Comparison of ENCODE assay signal across 1 cellular context in the genomic region with DNA sequence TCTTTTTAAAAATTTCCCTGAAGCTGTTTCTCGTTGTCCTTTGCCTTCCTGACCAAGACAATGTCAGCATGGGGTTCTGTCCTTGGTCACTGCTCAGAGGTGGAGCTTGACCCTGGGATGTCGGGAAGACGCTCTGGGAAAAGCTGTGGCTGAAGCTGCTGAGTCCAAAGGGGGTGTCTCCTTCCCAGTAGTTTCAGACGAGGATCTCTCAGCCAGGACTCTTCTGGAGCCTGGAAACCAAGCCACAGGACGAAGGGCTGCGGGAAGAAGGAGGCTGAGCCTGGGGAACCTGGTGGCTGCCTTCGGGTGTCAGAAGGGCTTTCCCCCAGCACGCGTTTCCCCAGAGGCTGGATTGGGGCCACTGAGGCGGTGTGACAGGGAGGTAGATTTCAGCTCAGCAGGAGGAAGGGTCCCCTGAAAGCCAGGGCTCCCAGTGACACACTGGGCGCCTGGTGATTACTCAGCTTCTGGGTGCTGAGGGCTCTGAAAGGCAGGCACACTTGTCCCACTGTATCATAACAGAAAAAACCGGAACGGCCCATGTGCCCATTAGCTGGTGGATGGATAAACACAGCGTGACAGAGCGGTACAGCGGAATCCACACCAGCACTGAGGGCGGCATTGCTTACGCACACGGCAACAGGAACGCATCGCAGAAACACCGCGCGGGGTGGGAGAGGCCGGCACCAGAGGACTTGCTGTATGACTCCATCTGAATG.
TF ChIP-seq lines count a peak whose summit lies in the region.

No MANE protein-coding gene starts in this region.

TF ChIP-seq in GM23338, 12 proteins besides CTCF, POLR2A, EP300 and RAD21:
- TF ChIP-seq NANOG (IDR thresholded peaks at IDR 0.05; ENCODE audit: borderline replicate concordance) (no peak), ZNF331 (CRISPR knock-in tag; IDR thresholded peaks at IDR 0.05; ENCODE audit: low read depth) (no peak), JUNB (IDR thresholded peaks at IDR 0.05; ENCODE audit: unreplicated experiment) (no peak), ZNF114 (CRISPR knock-in tag; IDR thresholded peaks at IDR 0.05) (no peak), CREB1 (CRISPR knock-in tag; IDR thresholded peaks at IDR 0.05; ENCODE audit: low read depth) (no peak), EZH2phosphoT487 (IDR thresholded peaks at IDR 0.05; ENCODE audit: unreplicated experiment) (no peak), POLR2AphosphoS5 (IDR thresholded peaks at IDR 0.05; ENCODE audit: low read depth) (no peak), EZH2 (IDR thresholded peaks at IDR 0.05; ENCODE audit: low read depth, unreplicated experiment) (no peak), STAT1 (IDR thresholded peaks at IDR 0.05; ENCODE audit: unreplicated experiment) (no peak)
- TF ChIP-seq, protein P1, sequence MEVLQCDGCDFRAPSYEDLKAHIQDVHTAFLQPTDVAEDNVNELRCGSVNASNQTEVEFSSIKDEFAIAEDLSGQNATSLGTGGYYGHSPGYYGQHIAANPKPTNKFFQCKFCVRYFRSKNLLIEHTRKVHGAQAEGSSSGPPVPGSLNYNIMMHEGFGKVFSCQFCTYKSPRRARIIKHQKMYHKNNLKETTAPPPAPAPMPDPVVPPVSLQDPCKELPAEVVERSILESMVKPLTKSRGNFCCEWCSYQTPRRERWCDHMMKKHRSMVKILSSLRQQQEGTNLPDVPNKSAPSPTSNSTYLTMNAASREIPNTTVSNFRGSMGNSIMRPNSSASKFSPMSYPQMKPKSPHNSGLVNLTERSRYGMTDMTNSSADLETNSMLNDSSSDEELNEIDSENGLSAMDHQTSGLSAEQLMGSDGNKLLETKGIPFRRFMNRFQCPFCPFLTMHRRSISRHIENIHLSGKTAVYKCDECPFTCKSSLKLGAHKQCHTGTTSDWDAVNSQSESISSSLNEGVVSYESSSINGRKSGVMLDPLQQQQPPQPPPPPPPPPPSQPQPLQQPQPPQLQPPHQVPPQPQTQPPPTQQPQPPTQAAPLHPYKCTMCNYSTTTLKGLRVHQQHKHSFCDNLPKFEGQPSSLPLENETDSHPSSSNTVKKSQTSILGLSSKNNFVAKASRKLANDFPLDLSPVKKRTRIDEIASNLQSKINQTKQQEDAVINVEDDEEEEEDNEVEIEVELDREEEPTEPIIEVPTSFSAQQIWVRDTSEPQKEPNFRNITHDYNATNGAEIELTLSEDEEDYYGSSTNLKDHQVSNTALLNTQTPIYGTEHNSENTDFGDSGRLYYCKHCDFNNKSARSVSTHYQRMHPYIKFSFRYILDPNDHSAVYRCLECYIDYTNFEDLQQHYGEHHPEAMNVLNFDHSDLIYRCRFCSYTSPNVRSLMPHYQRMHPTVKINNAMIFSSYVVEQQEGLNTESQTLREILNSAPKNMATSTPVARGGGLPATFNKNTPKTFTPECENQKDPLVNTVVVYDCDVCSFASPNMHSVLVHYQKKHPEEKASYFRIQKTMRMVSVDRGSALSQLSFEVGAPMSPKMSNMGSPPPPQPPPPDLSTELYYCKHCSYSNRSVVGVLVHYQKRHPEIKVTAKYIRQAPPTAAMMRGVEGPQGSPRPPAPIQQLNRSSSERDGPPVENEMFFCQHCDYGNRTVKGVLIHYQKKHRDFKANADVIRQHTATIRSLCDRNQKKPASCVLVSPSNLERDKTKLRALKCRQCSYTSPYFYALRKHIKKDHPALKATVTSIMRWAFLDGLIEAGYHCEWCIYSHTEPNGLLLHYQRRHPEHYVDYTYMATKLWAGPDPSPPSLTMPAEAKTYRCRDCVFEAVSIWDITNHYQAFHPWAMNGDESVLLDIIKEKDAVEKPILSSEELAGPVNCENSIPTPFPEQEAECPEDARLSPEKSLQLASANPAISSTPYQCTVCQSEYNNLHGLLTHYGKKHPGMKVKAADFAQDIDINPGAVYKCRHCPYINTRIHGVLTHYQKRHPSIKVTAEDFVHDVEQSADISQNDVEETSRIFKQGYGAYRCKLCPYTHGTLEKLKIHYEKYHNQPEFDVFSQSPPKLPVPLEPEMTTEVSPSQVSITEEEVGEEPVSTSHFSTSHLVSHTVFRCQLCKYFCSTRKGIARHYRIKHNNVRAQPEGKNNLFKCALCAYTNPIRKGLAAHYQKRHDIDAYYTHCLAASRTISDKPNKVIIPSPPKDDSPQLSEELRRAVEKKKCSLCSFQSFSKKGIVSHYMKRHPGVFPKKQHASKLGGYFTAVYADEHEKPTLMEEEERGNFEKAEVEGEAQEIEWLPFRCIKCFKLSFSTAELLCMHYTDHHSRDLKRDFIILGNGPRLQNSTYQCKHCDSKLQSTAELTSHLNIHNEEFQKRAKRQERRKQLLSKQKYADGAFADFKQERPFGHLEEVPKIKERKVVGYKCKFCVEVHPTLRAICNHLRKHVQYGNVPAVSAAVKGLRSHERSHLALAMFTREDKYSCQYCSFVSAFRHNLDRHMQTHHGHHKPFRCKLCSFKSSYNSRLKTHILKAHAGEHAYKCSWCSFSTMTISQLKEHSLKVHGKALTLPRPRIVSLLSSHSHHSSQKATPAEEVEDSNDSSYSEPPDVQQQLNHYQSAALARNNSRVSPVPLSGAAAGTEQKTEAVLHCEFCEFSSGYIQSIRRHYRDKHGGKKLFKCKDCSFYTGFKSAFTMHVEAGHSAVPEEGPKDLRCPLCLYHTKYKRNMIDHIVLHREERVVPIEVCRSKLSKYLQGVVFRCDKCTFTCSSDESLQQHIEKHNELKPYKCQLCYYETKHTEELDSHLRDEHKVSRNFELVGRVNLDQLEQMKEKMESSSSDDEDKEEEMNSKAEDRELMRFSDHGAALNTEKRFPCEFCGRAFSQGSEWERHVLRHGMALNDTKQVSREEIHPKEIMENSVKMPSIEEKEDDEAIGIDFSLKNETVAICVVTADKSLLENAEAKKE (CRISPR knock-in tag; IDR thresholded peaks at IDR 0.05), result no peak
- TF ChIP-seq, protein P2, sequence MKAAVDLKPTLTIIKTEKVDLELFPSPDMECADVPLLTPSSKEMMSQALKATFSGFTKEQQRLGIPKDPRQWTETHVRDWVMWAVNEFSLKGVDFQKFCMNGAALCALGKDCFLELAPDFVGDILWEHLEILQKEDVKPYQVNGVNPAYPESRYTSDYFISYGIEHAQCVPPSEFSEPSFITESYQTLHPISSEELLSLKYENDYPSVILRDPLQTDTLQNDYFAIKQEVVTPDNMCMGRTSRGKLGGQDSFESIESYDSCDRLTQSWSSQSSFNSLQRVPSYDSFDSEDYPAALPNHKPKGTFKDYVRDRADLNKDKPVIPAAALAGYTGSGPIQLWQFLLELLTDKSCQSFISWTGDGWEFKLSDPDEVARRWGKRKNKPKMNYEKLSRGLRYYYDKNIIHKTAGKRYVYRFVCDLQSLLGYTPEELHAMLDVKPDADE (IDR thresholded peaks at IDR 0.05), result no peak
- TF ChIP-seq, protein P3, sequence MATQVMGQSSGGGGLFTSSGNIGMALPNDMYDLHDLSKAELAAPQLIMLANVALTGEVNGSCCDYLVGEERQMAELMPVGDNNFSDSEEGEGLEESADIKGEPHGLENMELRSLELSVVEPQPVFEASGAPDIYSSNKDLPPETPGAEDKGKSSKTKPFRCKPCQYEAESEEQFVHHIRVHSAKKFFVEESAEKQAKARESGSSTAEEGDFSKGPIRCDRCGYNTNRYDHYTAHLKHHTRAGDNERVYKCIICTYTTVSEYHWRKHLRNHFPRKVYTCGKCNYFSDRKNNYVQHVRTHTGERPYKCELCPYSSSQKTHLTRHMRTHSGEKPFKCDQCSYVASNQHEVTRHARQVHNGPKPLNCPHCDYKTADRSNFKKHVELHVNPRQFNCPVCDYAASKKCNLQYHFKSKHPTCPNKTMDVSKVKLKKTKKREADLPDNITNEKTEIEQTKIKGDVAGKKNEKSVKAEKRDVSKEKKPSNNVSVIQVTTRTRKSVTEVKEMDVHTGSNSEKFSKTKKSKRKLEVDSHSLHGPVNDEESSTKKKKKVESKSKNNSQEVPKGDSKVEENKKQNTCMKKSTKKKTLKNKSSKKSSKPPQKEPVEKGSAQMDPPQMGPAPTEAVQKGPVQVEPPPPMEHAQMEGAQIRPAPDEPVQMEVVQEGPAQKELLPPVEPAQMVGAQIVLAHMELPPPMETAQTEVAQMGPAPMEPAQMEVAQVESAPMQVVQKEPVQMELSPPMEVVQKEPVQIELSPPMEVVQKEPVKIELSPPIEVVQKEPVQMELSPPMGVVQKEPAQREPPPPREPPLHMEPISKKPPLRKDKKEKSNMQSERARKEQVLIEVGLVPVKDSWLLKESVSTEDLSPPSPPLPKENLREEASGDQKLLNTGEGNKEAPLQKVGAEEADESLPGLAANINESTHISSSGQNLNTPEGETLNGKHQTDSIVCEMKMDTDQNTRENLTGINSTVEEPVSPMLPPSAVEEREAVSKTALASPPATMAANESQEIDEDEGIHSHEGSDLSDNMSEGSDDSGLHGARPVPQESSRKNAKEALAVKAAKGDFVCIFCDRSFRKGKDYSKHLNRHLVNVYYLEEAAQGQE (IDR thresholded peaks at IDR 0.05; ENCODE audit: unreplicated experiment), result no peak
TF ChIP-seq in GM23338: peak in this region for 0.
